Comparison of ENCODE assay signal across 1 cellular context in the genomic region with DNA sequence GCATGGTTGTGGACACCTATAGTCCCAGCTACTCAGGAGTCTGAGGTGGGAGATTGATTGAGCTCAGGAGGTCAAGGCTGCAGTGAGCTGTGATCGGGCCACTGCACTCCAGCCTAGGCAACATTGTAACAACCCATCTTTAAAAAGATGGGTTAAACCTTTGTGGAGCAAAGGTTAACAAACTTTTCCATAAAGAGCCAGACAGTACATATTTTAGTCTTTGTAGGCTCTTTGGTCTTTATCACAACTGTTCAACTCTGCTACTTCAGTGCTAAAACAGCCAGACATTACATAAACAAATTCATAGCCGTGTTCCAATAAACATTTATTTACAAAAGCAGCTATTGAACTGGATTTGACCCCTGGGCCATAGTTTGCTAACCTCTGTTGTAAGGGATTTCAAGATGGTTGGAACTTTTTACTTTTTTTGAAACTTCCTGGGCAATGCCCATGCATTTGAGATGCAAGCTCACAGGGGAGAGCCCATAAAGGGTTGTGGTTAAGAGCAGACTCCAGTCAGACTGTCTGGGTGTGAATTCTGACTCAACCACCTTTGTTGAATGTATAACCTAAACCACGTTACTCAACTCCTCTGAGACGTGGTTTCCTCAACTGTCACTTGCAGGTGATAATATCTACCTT.
TF ChIP-seq lines count a peak whose summit lies in the region.

No MANE protein-coding gene starts in this region.

TF ChIP-seq in K562, 482 proteins besides CTCF, POLR2A, EP300 and RAD21 (continued from another document):
- TF ChIP-seq ZFPM2 (CRISPR knock-in tag; IDR thresholded peaks at IDR 0.05): no peak
TF ChIP-seq in K562: peak in this region for 0.
